ENCODE assay signal across 15 cellular contexts in the genomic region with DNA sequence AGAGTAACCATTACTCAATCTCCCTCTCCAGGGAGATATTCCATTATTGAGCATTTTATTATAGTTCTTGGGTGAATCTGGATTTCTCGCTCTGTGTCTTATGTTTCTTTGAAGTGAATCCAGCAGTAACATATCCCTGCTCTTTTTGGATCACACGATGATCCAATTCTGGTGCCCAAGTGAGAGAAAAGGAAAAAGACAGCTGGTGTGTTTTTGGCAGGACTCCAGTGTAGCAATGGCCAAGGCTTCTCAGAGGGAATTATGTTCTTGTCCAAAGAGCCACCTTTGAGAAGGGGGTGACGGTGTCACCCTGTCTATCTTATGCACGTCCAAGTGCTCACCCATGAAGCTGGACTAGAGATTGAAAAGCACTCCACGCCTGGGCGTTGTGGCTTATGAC.
DNase-seq lines count a peak whose midpoint lies in the region; ATAC-seq and TF ChIP-seq lines count a peak whose summit lies in the region.
"Had no signal": no experiment of that assay in that cellular context is flagged by ENCODE, and none has a peak within 500 bp of the region (broad histone marks: within the 10 kb centered on the region; RNA-seq: fewer than 3 reads in every experiment).

No MANE protein-coding gene starts in this region.

- H2AFZ ChIP-seq in IMR-90 (replicated peaks; ENCODE audit: low read length, poor library complexity) = no peak overlapping the region

- peak overlapping the region; percentile 48; the same call in 1 of the 3 replicates for H2BK15ac ChIP-seq in IMR-90 (ENCODE audit: low read depth, low read length)

- intact Hi-C loops in Calu3 (cut with micrococcal nuclease; ENCODE audit: unreplicated experiment) = loop anchor here (5.0 kb wide), 1 partner anchor 69 kb away; no protein-coding TSS in a partner anchor
- intact Hi-C loops in IMR-90 (cut with micrococcal nuclease) = no loop called here

- H3K27ac ChIP-seq in IMR-90 (ENCODE audit: insufficient read depth, low read length) = no peak overlapping the region
- H3K27ac ChIP-seq: BLaER1 treated with 17β-estradiol and CSF1 and Interleukin-3, amounts not matched to agents 10 nM and 100 nM; tibial nerve had no signal

- in situ Hi-C loops in IMR-90 (cut with MboI; ENCODE audit: low sequenced_read_pairs) = no loop called here

- H3K14ac ChIP-seq in IMR-90 (replicated peaks; ENCODE audit: low read depth, low read length) = no peak overlapping the region

- no peaks in the 10 kb centered on the region for H3K79me1 ChIP-seq in IMR-90 (ENCODE audit: low read depth in 1 of 2, low read length in 2 of 2)

- no peak overlapping the region for H4K8ac ChIP-seq in IMR-90 (ENCODE audit: low read depth in 2 of 2, low read length in 2 of 2)

- CTCF ChIA-PET in Calu3 (lab: Charles Lee) = no interaction called here
- CTCF ChIA-PET in IMR-90 (lab: Yijun Ruan, JAX) = interaction anchor here (0.8 kb wide), 1 partner anchor 29 kb away, joined by 3 read pairs; no protein-coding TSS in a partner anchor

- peaks cover 10% of the 10 kb centered on the region; the same call in 1 of the 2 replicates for H3K4me1 ChIP-seq in IMR-90 (ENCODE audit: control insufficient read depth, insufficient read depth, low read length)

- no peak overlapping the region for H2BK5ac ChIP-seq in IMR-90 (ENCODE audit: low read depth, low read length, poor library complexity, severe bottlenecking)

- H3K9ac ChIP-seq in IMR-90 (ENCODE audit: low read depth, low read length) = no peak overlapping the region
- H3K9ac ChIP-seq: BLaER1 treated with 17β-estradiol and CSF1 and Interleukin-3, amounts not matched to agents 10 nM and 100 nM had no signal

- POLR2A ChIA-PET in IMR-90 (lab: Charles Lee; ENCODE audit: unreplicated experiment) = no interaction called here

- peaks cover 21% of the 10 kb centered on the region for H3K4me1 Mint-ChIP-seq in Calu3 (ENCODE audit: low read depth, unreplicated experiment)

- ATAC-seq in IMR-90 (ENCODE audit: low read depth) (no peak), HG03432 (IDR thresholded peaks at IDR 0.05; ENCODE audit: unreplicated experiment) (no peak), GM21825 (IDR thresholded peaks at IDR 0.05; ENCODE audit: unreplicated experiment) (no peak)

- no peak overlapping the region for H3K56ac ChIP-seq in IMR-90 (ENCODE audit: extremely low read depth, insufficient read depth, low read length)

- H3K4me3 ChIP-seq in IMR-90 (ENCODE audit: insufficient read depth, low read depth, low read length) = no peak overlapping the region
- H3K4me3 ChIP-seq: BLaER1 treated with 17β-estradiol and CSF1 and Interleukin-3, amounts not matched to agents 10 nM and 100 nM; tibial nerve had no signal

- BruUV-seq in Calu3 (replicated peaks; lab: Mats Ljungman, UMichigan) (no TSS peak), IMR-90 (replicated peaks; lab: Mats Ljungman, UMichigan) (no TSS peak)

- peaks cover 12% of the 10 kb centered on the region for H3K36me3 Mint-ChIP-seq in Calu3 (ENCODE audit: insufficient read depth, unreplicated experiment)
- H3K36me3 Mint-ChIP-seq: IgD-negative memory B cell had no signal

- TF ChIP-seq CTCF in Calu3 (IDR thresholded peaks at IDR 0.05; ENCODE audit: unreplicated experiment) (no peak), IMR-90 (conservative IDR thresholded peaks at IDR 0.05; ENCODE audit: low read depth, low read length) (no peak), GM10266 (IDR thresholded peaks at IDR 0.05; ENCODE audit: control insufficient read depth, insufficient read depth, low read depth, missing control alignments) (no peak)

- H4K5ac ChIP-seq in IMR-90 (ENCODE audit: low read depth, low read length) = no peak overlapping the region

- peak overlapping the region; percentile 57 for H3K4ac ChIP-seq in IMR-90 (ENCODE audit: low read depth, low read length)

- DNase-seq in Calu3 (no peak), IMR-90 (no peak), cerebellum (ENCODE audit: low spot score) (peak; percentile 62), occipital lobe (lab: John Stamatoyannopoulos, UW) (peak; percentile 15), MV-4-11 (lab: John Stamatoyannopoulos, UW) (no peak), GM10266 (ENCODE audit: extremely low spot score) (no peak)
- DNase-seq: NK-92 treated with Interleukin-12 subunit alpha and Interleukin-12 subunit beta, amount 100 ng/mL, for 24 hours; Right ventricle myocardium superior; stimulated activated CD4-positive, alpha-beta T cell treated with anti-CD3 and anti-CD28 coated beads, Interleukin-1b, Interleukin-23, amount 100 ng/mL, for 48 hours; T-helper 17 cell had no signal

- no peaks in the 10 kb centered on the region for H3K36me3 ChIP-seq in IMR-90 (ENCODE audit: control insufficient read depth, insufficient read depth, low read length)
- H3K36me3 ChIP-seq: BLaER1 treated with 17β-estradiol and CSF1 and Interleukin-3, amounts not matched to agents 10 nM and 100 nM; tibial nerve had no signal

- H4K91ac ChIP-seq in IMR-90 (ENCODE audit: insufficient read depth, low read depth, low read length) = no peak overlapping the region

- H3K27me3 Mint-ChIP-seq in Calu3 (ENCODE audit: unreplicated experiment) = no peaks in the 10 kb centered on the region
- H3K27me3 Mint-ChIP-seq: T-helper 17 cell had no signal

- no peak overlapping the region; the same call in 1 of the 2 replicates for H3K23ac ChIP-seq in IMR-90 (ENCODE audit: low read depth, low read length)

- no peak overlapping the region for H3K4me3 Mint-ChIP-seq in Calu3 (ENCODE audit: low read depth, unreplicated experiment)
- H3K4me3 Mint-ChIP-seq: T-helper 17 cell had no signal

- no peak overlapping the region for H2AK9ac ChIP-seq in IMR-90 (replicated peaks; ENCODE audit: low read depth, low read length, poor library complexity)

- no peak overlapping the region for H3K18ac ChIP-seq in IMR-90 (ENCODE audit: low read depth, low read length)

- peaks cover 21% of the 10 kb centered on the region for H3K9me1 ChIP-seq in IMR-90 (ENCODE audit: insufficient read depth, low read length)

- peak overlapping the region; percentile 87 for H2AK5ac ChIP-seq in IMR-90 (ENCODE audit: low read depth, low read length)

- H4K20me1 ChIP-seq in IMR-90 (ENCODE audit: insufficient read depth, low read length) = no peaks in the 10 kb centered on the region
- H4K20me1 ChIP-seq: BLaER1 treated with 17β-estradiol and CSF1 and Interleukin-3, amounts not matched to agents 10 nM and 100 nM had no signal

- H3K9me3 Mint-ChIP-seq in Calu3 (ENCODE audit: low read depth, unreplicated experiment) = no peaks in the 10 kb centered on the region

- peak overlapping the region; percentile 57 for H2BK120ac ChIP-seq in IMR-90 (ENCODE audit: low read depth, low read length)

- H3K4me2 ChIP-seq in IMR-90 (ENCODE audit: low read depth, low read length) = no peak overlapping the region
- H3K4me2 ChIP-seq: BLaER1 treated with 17β-estradiol and CSF1 and Interleukin-3, amounts not matched to agents 10 nM and 100 nM had no signal

- 90% methylated on average over 2 of the region's 6 CpGs; no CpG with 5 or more reads in 1 of the 2 experiments for WGBS in IMR-90 (ENCODE audit: extremely low coverage in 2 of 2, insufficient read length in 1 of 2), 2 experiments

- TF ChIP-seq RAD21 in IMR-90 (IDR thresholded peaks at IDR 0.05; ENCODE audit: low read length) = no peak

- H2BK20ac ChIP-seq in IMR-90 (ENCODE audit: low read depth, low read length) = peak overlapping the region; percentile 53

- H3K27me3 ChIP-seq in IMR-90 (ENCODE audit: control insufficient read depth, insufficient read depth, low read length) = no peaks in the 10 kb centered on the region
- H3K27me3 ChIP-seq: BLaER1 treated with 17β-estradiol and CSF1 and Interleukin-3, amounts not matched to agents 10 nM and 100 nM; tibial nerve had no signal

- TF ChIP-seq POLR2A in IMR-90 (IDR thresholded peaks at IDR 0.05; ENCODE audit: low read depth, low read length) = no peak

- H3K9me3 ChIP-seq in IMR-90 (ENCODE audit: control insufficient read depth, insufficient read depth, low read length) = no peaks in the 10 kb centered on the region
- H3K9me3 ChIP-seq: BLaER1 treated with 17β-estradiol and CSF1 and Interleukin-3, amounts not matched to agents 10 nM and 100 nM; tibial nerve had no signal

- dilution Hi-C loops in IMR-90 (cut with HindIII; ENCODE audit: low sequenced_read_pairs, unreplicated experiment) = no loop called here

- H3K27ac Mint-ChIP-seq in Calu3 (ENCODE audit: unreplicated experiment) = peak overlapping the region; percentile 63
- H3K27ac Mint-ChIP-seq: IgD-negative memory B cell, T-helper 17 cell had no signal

TF ChIP-seq in IMR-90, 13 proteins besides CTCF, POLR2A, EP300 and RAD21:
- TF ChIP-seq SMC3 (IDR thresholded peaks at IDR 0.05; ENCODE audit: low read depth, low read length) = no peak
- no peak for TF ChIP-seq USF2 (IDR thresholded peaks at IDR 0.05; ENCODE audit: low read depth, low read length)
- TF ChIP-seq MXI1 (IDR thresholded peaks at IDR 0.05; ENCODE audit: borderline replicate concordance, low read depth, low read length) = no peak
- no peak for TF ChIP-seq RCOR1 (IDR thresholded peaks at IDR 0.05; ENCODE audit: insufficient replicate concordance, low read length)
- no peak for TF ChIP-seq CEBPB (IDR thresholded peaks at IDR 0.05; ENCODE audit: low read depth, low read length)
- no peak for TF ChIP-seq CHD1 (IDR thresholded peaks at IDR 0.05; ENCODE audit: low read depth, low read length)
- TF ChIP-seq BHLHE40 (IDR thresholded peaks at IDR 0.05; ENCODE audit: low read depth, low read length) = no peak
- no peak for TF ChIP-seq RFX5 (IDR thresholded peaks at IDR 0.05; ENCODE audit: low read depth, low read length)
- TF ChIP-seq MAZ (IDR thresholded peaks at IDR 0.05; ENCODE audit: borderline replicate concordance, low read depth, low read length) = no peak
- no peak for TF ChIP-seq ELK1 (IDR thresholded peaks at IDR 0.05; ENCODE audit: borderline replicate concordance, low read depth, low read length)
- no peak for TF ChIP-seq FOS (IDR thresholded peaks at IDR 0.05; ENCODE audit: low read depth, low read length)
- no peak for TF ChIP-seq MAFK (IDR thresholded peaks at IDR 0.05; ENCODE audit: low read depth, low read length)
TF ChIP-seq in IMR-90: peak in this region for 0.

Comparison
In these comparisons a context has a peak if more than half of its experiments do, and no peak if none do; other contexts are left out.
1. DNase-seq: peak in cerebellum (single experiment) and occipital lobe (single experiment); none in Calu3 (single experiment), IMR-90 (single experiment), MV-4-11 (single experiment) and GM10266 (single experiment).